ENCODE assay signal across 9 cellular contexts in the genomic region with DNA sequence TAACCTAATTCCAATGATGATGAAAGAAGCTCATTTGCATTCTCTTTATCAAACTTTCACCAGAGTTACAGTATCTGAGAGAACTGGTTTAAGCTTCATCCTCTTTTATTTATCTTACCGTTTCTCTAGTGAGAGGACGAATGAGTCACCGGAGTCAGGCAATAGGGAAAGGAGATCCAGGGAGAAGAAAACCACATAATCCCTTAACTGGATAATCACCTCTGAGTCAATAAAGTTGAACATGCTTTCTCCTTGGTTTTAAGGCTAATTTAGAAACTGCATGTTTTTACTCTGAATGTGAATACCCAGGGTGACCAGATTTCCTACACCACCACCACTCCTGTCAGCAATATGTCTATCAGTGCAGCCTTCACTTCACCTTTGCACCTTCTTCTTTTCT.
DNase-seq lines count a peak whose midpoint lies in the region; ATAC-seq and TF ChIP-seq lines count a peak whose summit lies in the region.
"Had no signal": no experiment of that assay in that cellular context is flagged by ENCODE, and none has a peak within 500 bp of the region (broad histone marks: within the 10 kb centered on the region; RNA-seq: fewer than 3 reads in every experiment).

No MANE protein-coding gene starts in this region.

- TF ChIP-seq CTCF in Panc1 (IDR thresholded peaks at IDR 0.05) (no peak), BE2C (IDR thresholded peaks at IDR 0.05; ENCODE audit: low read depth, low read length) (no peak)

- DNase-seq in GM04504 (ENCODE audit: low read depth) (peak; percentile 86), Panc1 (ENCODE audit: low read depth, low spot score) (peak; percentile 5), epithelial cell of prostate (ENCODE audit: low read depth, low spot score) (peak; percentile 63), skeletal muscle cell (ENCODE audit: low read depth) (peak; percentile 88), cortex of kidney (lab: John Stamatoyannopoulos, UW) (no peak), NCI-H2029 treated with DMSO at 0.1 percent for 48 hours (lab: John Stamatoyannopoulos, UW) (no peak), BE2C (no peak), NCI-H1694 treated with DMSO at 0.1 percent for 48 hours (lab: John Stamatoyannopoulos, UW) (no peak)
- DNase-seq: T-helper 17 cell had no signal

- no peak for ATAC-seq in Panc1
- ATAC-seq: T-helper 17 cell had no signal

- H3K27ac ChIP-seq in Panc1 (ENCODE audit: low read length), result no peak overlapping the region
- no peak overlapping the region for H3K27ac ChIP-seq in epithelial cell of prostate

- POLR2A ChIA-PET in Panc1 (lab: Charles Lee), result no interaction called here

- intact Hi-C loops in Panc1 (cut with micrococcal nuclease; ENCODE audit: unreplicated experiment), result no loop called here

- H3K36me3 ChIP-seq in Panc1 (ENCODE audit: control insufficient read depth, insufficient read depth, low read length) (no peaks in the 10 kb centered on the region), BE2C (no peaks in the 10 kb centered on the region)

- H3K27me3 ChIP-seq in Panc1 (ENCODE audit: control insufficient read depth, insufficient read depth, low read length) (no peaks in the 10 kb centered on the region; the same call in none of the 2 replicates), BE2C (no peaks in the 10 kb centered on the region)

- H3K9me3 ChIP-seq in Panc1 (ENCODE audit: control insufficient read depth, insufficient read depth, low read depth, low read length) (no peaks in the 10 kb centered on the region), BE2C (no peaks in the 10 kb centered on the region)

- in situ Hi-C loops in Panc1 (cut with HindIII; ENCODE audit: low pct_unique_long_range_greater_than_20kb, low sequenced_read_pairs), result no loop called here

- H3K4me1 ChIP-seq in Panc1 (ENCODE audit: control insufficient read depth, insufficient read depth, low read length) (no peaks in the 10 kb centered on the region), BE2C (no peaks in the 10 kb centered on the region)

- CTCF ChIA-PET in Panc1 (lab: Charles Lee), result no interaction called here

- H3K4me3 ChIP-seq in Panc1 (ENCODE audit: low read depth in 2 of 2, low read length in 2 of 2) (no peak overlapping the region), skeletal muscle cell (ENCODE audit: low read depth, low read length) (no peak overlapping the region), BE2C (ENCODE audit: low read depth, low read length) (no peak overlapping the region)

- BruUV-seq in Panc1 (replicated peaks; lab: Mats Ljungman, UMichigan), result no TSS peak

Comparison
In these comparisons a context has a peak if more than half of its experiments do, and no peak if none do; other contexts are left out.
1. DNase-seq: peak in GM04504 (single experiment), Panc1 (single experiment), epithelial cell of prostate (single experiment) and skeletal muscle cell (single experiment); none in cortex of kidney (single experiment), NCI-H2029 treated with DMSO at 0.1 percent for 48 hours (single experiment), BE2C (single experiment) and NCI-H1694 treated with DMSO at 0.1 percent for 48 hours (single experiment).